Comparison of ENCODE assay signal across 12 cellular contexts in genomic region chr4:102817021-102817605, GRCh38. TPM values are rescaled to one million over a fixed set of nuclear protein-coding genes. Genes with fewer than 3 reads are reported as not detected.
A peak's percentile ranks its signal among the peaks of the same experiment; 100 is the strongest.
DNase-seq lines count a peak whose midpoint lies in the region; ATAC-seq, FAIRE-seq and TF ChIP-seq lines count a peak whose summit lies in the region.
"Had no signal": no experiment of that assay in that cellular context is flagged by ENCODE, and none has a peak within 500 bp of the region (broad histone marks: within the 10 kb centered on the region; RNA-seq: fewer than 3 reads in every experiment).

No MANE protein-coding gene starts in this region.

- in situ Hi-C loops in ACHN (cut with HindIII; ENCODE audit: low pct_ligation_motif_present, low pct_unique_long_range_greater_than_20kb, low sequenced_read_pairs), result no loop called here

- H3K27ac Mint-ChIP-seq in osteocyte (ENCODE audit: unreplicated experiment), result peak overlapping the region; percentile 71

- no peaks in the 10 kb centered on the region for H3K27me3 ChIP-seq in RWPE2 (ENCODE audit: insufficient read depth, poor library complexity, severe bottlenecking)
- H3K27me3 ChIP-seq in effector memory CD4-positive, alpha-beta T cell (replicated peaks; ENCODE audit: control insufficient read depth, insufficient read depth, low read length, poor library complexity, severe bottlenecking), result no peaks in the 10 kb centered on the region
- H3K27me3 ChIP-seq: sigmoid colon had no signal

- no peak for TF ChIP-seq CTCF in RWPE2 (IDR thresholded peaks at IDR 0.05; ENCODE audit: poor library complexity, severe bottlenecking)
- TF ChIP-seq CTCF in osteocyte (IDR thresholded peaks at IDR 0.05), result no peak

- ATAC-seq in RWPE2 (ENCODE audit: low read depth) (peak; percentile 59), HG03565 (IDR thresholded peaks at IDR 0.05; ENCODE audit: unreplicated experiment) (no peak), HG03378 (IDR thresholded peaks at IDR 0.05; ENCODE audit: unreplicated experiment) (no peak)

- no peak overlapping the region for H3K4me3 Mint-ChIP-seq in osteocyte (ENCODE audit: unreplicated experiment)

- H3K9me3 ChIP-seq in RWPE2 (ENCODE audit: severe bottlenecking), result no peaks in the 10 kb centered on the region
- no peaks in the 10 kb centered on the region for H3K9me3 ChIP-seq in effector memory CD4-positive, alpha-beta T cell (ENCODE audit: control insufficient read depth, low read length)
- H3K9me3 ChIP-seq: sigmoid colon had no signal

- H3K27me3 Mint-ChIP-seq in osteocyte (ENCODE audit: unreplicated experiment), result no peaks in the 10 kb centered on the region

- TF ChIP-seq POLR2A in GM12892 (IDR thresholded peaks at IDR 0.05; ENCODE audit: low read depth, low read length), result no peak

- no peak for DNase-seq in GM12892 (ENCODE audit: insufficient read length)
- no peak for DNase-seq in RWPE2 (ENCODE audit: low spot score)
- no peak for DNase-seq in effector memory CD4-positive, alpha-beta T cell
- DNase-seq in osteocyte (ENCODE audit: extremely low spot score, unreplicated experiment), result no peak
- no peak for DNase-seq in SW480 (ENCODE audit: low spot score)
- DNase-seq in ACHN, result no peak
- DNase-seq: amygdala, left colon, sigmoid colon had no signal

- H3K9me3 Mint-ChIP-seq in osteocyte (ENCODE audit: unreplicated experiment), result no peaks in the 10 kb centered on the region

- H3K27ac ChIP-seq in RWPE2 (ENCODE audit: poor library complexity, severe bottlenecking), result peak overlapping the region; percentile 63
- no peak overlapping the region for H3K27ac ChIP-seq in effector memory CD4-positive, alpha-beta T cell (ENCODE audit: insufficient read depth, low read length, poor library complexity, severe bottlenecking)

- peaks cover 72% of the 10 kb centered on the region for H3K36me3 ChIP-seq in RWPE2 (ENCODE audit: low read depth)
- peaks cover 20% of the 10 kb centered on the region for H3K36me3 ChIP-seq in effector memory CD4-positive, alpha-beta T cell (ENCODE audit: control insufficient read depth, insufficient read depth, low read length)
- H3K36me3 ChIP-seq: sigmoid colon had no signal

- H3K4me3 ChIP-seq in RWPE2 (ENCODE audit: severe bottlenecking), result no peak overlapping the region
- H3K4me3 ChIP-seq in effector memory CD4-positive, alpha-beta T cell (ENCODE audit: insufficient read depth, low read depth, low read length, poor library complexity, severe bottlenecking), result peak overlapping the region; percentile 7
- H3K4me3 ChIP-seq: sigmoid colon had no signal

- peaks cover 19% of the 10 kb centered on the region for H3K36me3 Mint-ChIP-seq in osteocyte (ENCODE audit: unreplicated experiment)

- peaks cover 80% of the 10 kb centered on the region for H3K4me1 Mint-ChIP-seq in osteocyte (ENCODE audit: unreplicated experiment)

- peak; percentile 40 for FAIRE-seq in GM12892 (lab: Jason Lieb, UNC)
- FAIRE-seq: TTC549 had no signal

- peaks cover 67% of the 10 kb centered on the region for H3K4me1 ChIP-seq in RWPE2 (ENCODE audit: insufficient read depth, poor library complexity, severe bottlenecking)
- H3K4me1 ChIP-seq in effector memory CD4-positive, alpha-beta T cell (ENCODE audit: control insufficient read depth, insufficient read depth, low read length, poor library complexity, severe bottlenecking), result peaks cover 48% of the 10 kb centered on the region

RNA-seq across cellular contexts. Expression of gene UBE2D3, which starts 10.2 kb away (rescaled TPM):
- 256 TPM for polyA plus RNA-seq in GM12892 (2012; ENCODE audit: missing spikeins)
- total RNA-seq in osteocyte, result 239 and 247 TPM in 2 replicates

RNA-seq across cellular contexts. Expression of gene CISD2, which starts 51.7 kb away (rescaled TPM):
- 36.0 TPM for polyA plus RNA-seq in GM12892 (2012; ENCODE audit: missing spikeins)
- total RNA-seq in osteocyte, result 27.2 and 30.4 TPM in 2 replicates

RNA-seq across cellular contexts. Expression of gene MANBA, which starts 56.3 kb away (rescaled TPM):
- polyA plus RNA-seq in GM12892 (2012; ENCODE audit: missing spikeins), result 19.6 TPM
- 26.1 and 27.3 TPM in 2 replicates for total RNA-seq in osteocyte
